In genomic region chr18:67514901-67515540, GRCh38 we compare ENCODE assay signal across 9 cellular contexts. TPM values are rescaled to one million over a fixed set of nuclear protein-coding genes. Genes with fewer than 3 reads are reported as not detected.
A peak's percentile ranks its signal among the peaks of the same experiment; 100 is the strongest.
DNase-seq lines count a peak whose midpoint lies in the region; ATAC-seq and TF ChIP-seq lines count a peak whose summit lies in the region.
"Had no signal": no experiment of that assay in that cellular context is flagged by ENCODE, and none has a peak within 500 bp of the region (broad histone marks: within the 10 kb centered on the region; RNA-seq: fewer than 3 reads in every experiment).

No MANE protein-coding gene starts in this region.

- in situ Hi-C loops in gastrocnemius medialis (cut with MboI; ENCODE audit: low sequenced_read_pairs in 4 of 4) = no loop called here

- no peaks in the 10 kb centered on the region for H3K36me3 ChIP-seq in gastrocnemius medialis

- TF ChIP-seq POLR2A in gastrocnemius medialis (IDR thresholded peaks at IDR 0.05) = no peak

- H3K4me3 ChIP-seq in WI38 (ENCODE audit: low read depth, low read length) (peak overlapping the region; percentile 94), foreskin fibroblast (ENCODE audit: low read depth in 1 of 2, low read length in 2 of 2) (peak overlapping the region; percentile 75 to 90), gastrocnemius medialis (peak overlapping the region in 3 of 4 donors; percentile 76 to 95 (median 80))

- H3K27me3 ChIP-seq in gastrocnemius medialis = no peaks in the 10 kb centered on the region

- no peaks in the 10 kb centered on the region for H3K9me3 ChIP-seq in gastrocnemius medialis

- no peak overlapping the region for H3K27ac ChIP-seq in gastrocnemius medialis

- DNase-seq in NCI-H2227 (lab: John Stamatoyannopoulos, UW; ENCODE audit: unreplicated experiment) (peak; percentile 4), NCI-H2227 treated with DMSO at 0.1 percent for 48 hours (lab: John Stamatoyannopoulos, UW) (no peak), foreskin fibroblast (no peak), gastrocnemius medialis (no peak), HT-29 (ENCODE audit: low spot score) (no peak), NCI-H1436 treated with DMSO at 0.1 percent for 48 hours (lab: John Stamatoyannopoulos, UW) (no peak)

- intact Hi-C loops in gastrocnemius medialis (cut with DNase I; ENCODE audit: low total_unique reads) = loop anchor here (10.0 kb wide), 1 partner anchor 160 kb away; no protein-coding TSS in a partner anchor

- TF ChIP-seq CTCF in WI38 (IDR thresholded peaks at IDR 0.05; ENCODE audit: low read depth, low read length) (no peak), foreskin fibroblast (IDR thresholded peaks at IDR 0.05; ENCODE audit: low read depth, low read length) (no peak), gastrocnemius medialis (IDR thresholded peaks at IDR 0.05 in 4 of 5, conservative IDR thresholded peaks at IDR 0.05 in 1 of 5) (no peak)

- H3K4me1 ChIP-seq in gastrocnemius medialis = peaks cover 6 to 13% of the 10 kb centered on the region in 2 donors

- ATAC-seq in gastrocnemius medialis (no peak), HG03039 (IDR thresholded peaks at IDR 0.05; ENCODE audit: unreplicated experiment) (no peak)

RNA-seq across cellular contexts. Expression of gene DSEL, which starts 1.5 kb away (rescaled TPM):
- 1 to 10 TPM; 1.6 to 2.5 (median 2.3) TPM for total RNA-seq in gastrocnemius medialis
- total RNA-seq in HT-29 (2014; rRNA removed; shearing (Covaris generic)) = 0.47 and 0.69 TPM in 2 replicates
- total RNA-seq: T-helper 1 cell treated with Interleukin-12 subunit alpha and Interleukin-12 subunit beta and Interleukin-4 antibody, amounts not matched to agents 30 ng/mL and 1 ng/mL, for 36 hours had no signal
